Comparison of ENCODE assay signal across 29 cellular contexts in genomic region chr14:25788252-25788651, GRCh38.
"Had no signal": no experiment of that assay in that cellular context is flagged by ENCODE, and none has a peak within 500 bp of the region (broad histone marks: within the 10 kb centered on the region; RNA-seq: fewer than 3 reads in every experiment).

No MANE protein-coding gene starts in this region.

- DNase-seq: stimulated activated CD4-positive, alpha-beta T cell treated with anti-CD3 and anti-CD28 coated beads, Interleukin-2, amount 100 ng/mL, for 48 hours; stimulated activated CD4-positive, alpha-beta T cell treated with anti-CD3 and anti-CD28 coated beads, Interleukin-4, amount 100 ng/mL, for 1 hour; stimulated activated CD4-positive, alpha-beta T cell treated with anti-CD3 and anti-CD28 coated beads, Interleukin-4, amount 100 ng/mL, for 24 hours; stimulated activated CD4-positive, alpha-beta T cell treated with anti-CD3 and anti-CD28 coated beads, Interleukin-4, amount 100 ng/mL, for 4 hours; stimulated activated CD8-positive, alpha-beta memory T cell treated with anti-CD3 and anti-CD28 coated beads, Interleukin-4, amount 100 ng/mL, for 48 hours; stimulated activated naive B cell treated with anti-CD40 and anti-IgM and Interleukin-4, amounts not matched to agents 10 μg/mL and 1 μg/mL and 100 μg/mL, for 72 hours; stimulated activated naive CD4-positive, alpha-beta T cell; stimulated activated naive CD4-positive, alpha-beta T cell treated with Interleukin-2 at 50 U/mL for 16 hours; stimulated activated naive CD8-positive, alpha-beta T cell treated with anti-CD3 and anti-CD28 coated beads, Interleukin-15, amount 100 ng/mL, for 72 hours; stimulated activated naive CD8-positive, alpha-beta T cell treated with anti-CD3 and anti-CD28 coated beads, Interleukin-15, Interleukin-2, amounts not matched to agents 100 U/mL and 50 U/mL, for 24 hours; stomach; substantia nigra; testis; thyroid gland; tibial artery; transverse colon; trophoblast cell; upper lobe of left lung; upper lobe of right lung; uterus had no signal

- H3K4me3 Mint-ChIP-seq: stimulated activated effector memory CD8-positive, alpha-beta T cell treated with anti-CD3 and anti-CD28 coated beads, Interleukin-12 subunit alpha, Interleukin-12 subunit beta, amount 100 ng/mL, for 72 hours; stimulated activated memory B cell treated with anti-CD40 and anti-IgM and Interleukin-4, amounts not matched to agents 10 μg/mL and 1 μg/mL and 100 μg/mL, for 72 hours; stimulated activated naive B cell treated with anti-CD40 and anti-IgM and Interleukin-4, amounts not matched to agents 10 μg/mL and 1 μg/mL and 100 μg/mL, for 72 hours; stimulated activated naive CD8-positive, alpha-beta T cell treated with anti-CD3 and anti-CD28 coated beads, Interleukin-15, amount 100 ng/mL, for 72 hours; stimulated activated naive CD8-positive, alpha-beta T cell treated with anti-CD3 and anti-CD28 coated beads, Interleukin-15, Interleukin-2, amounts not matched to agents 100 ng/mL and 50 ng/mL, for 24 hours; type B pancreatic cell had no signal

- H3K27ac ChIP-seq: stomach, suprapubic skin, testis, thoracic aorta, thyroid gland, tibial artery, tibial nerve, transverse colon, upper lobe of left lung, upper lobe of right lung, uterus, vagina had no signal

- H3K9me3 ChIP-seq: testis, thoracic aorta, thyroid gland, tibial artery, upper lobe of left lung, upper lobe of right lung, uterus, vagina had no signal

- H3K27me3 Mint-ChIP-seq: stimulated activated memory B cell treated with anti-CD40 and anti-IgM and Interleukin-4, amounts not matched to agents 10 μg/mL and 1 μg/mL and 100 μg/mL, for 72 hours; stimulated activated naive B cell treated with anti-CD40 and anti-IgM and Interleukin-4, amounts not matched to agents 10 μg/mL and 1 μg/mL and 100 μg/mL, for 72 hours; stimulated activated naive CD8-positive, alpha-beta T cell treated with anti-CD3 and anti-CD28 coated beads, Interleukin-15, amount 100 ng/mL, for 72 hours; stimulated activated naive CD8-positive, alpha-beta T cell treated with anti-CD3 and anti-CD28 coated beads, Interleukin-15, Interleukin-2, amounts not matched to agents 100 ng/mL and 50 ng/mL, for 24 hours; type B pancreatic cell had no signal

- ATAC-seq: stimulated activated effector memory CD8-positive, alpha-beta T cell treated with anti-CD3 and anti-CD28 coated beads, Interleukin-12 subunit alpha, Interleukin-12 subunit beta, amount 100 ng/mL, for 72 hours; stimulated activated memory B cell treated with anti-CD40 and anti-IgM and Interleukin-4, amounts not matched to agents 10 μg/mL and 1 μg/mL and 100 μg/mL, for 72 hours; stimulated activated naive B cell treated with anti-CD40 and anti-IgM and Interleukin-4, amounts not matched to agents 10 μg/mL and 1 μg/mL and 100 μg/mL, for 72 hours; stimulated activated naive CD8-positive, alpha-beta T cell treated with anti-CD3 and anti-CD28 coated beads, Interleukin-15, amount 100 ng/mL, for 72 hours; stimulated activated naive CD8-positive, alpha-beta T cell treated with anti-CD3 and anti-CD28 coated beads, Interleukin-15, Interleukin-2, amounts not matched to agents 100 U/mL and 50 U/mL, for 24 hours; upper lobe of right lung had no signal

- H3K36me3 ChIP-seq: stomach, suprapubic skin, thoracic aorta, thyroid gland, tibial artery, tibial nerve, transverse colon, upper lobe of left lung, upper lobe of right lung, uterus, vagina had no signal

- FAIRE-seq: urothelium cell line had no signal

- H3K27ac Mint-ChIP-seq: stimulated activated effector memory CD8-positive, alpha-beta T cell treated with anti-CD3 and anti-CD28 coated beads, Interleukin-12 subunit alpha, Interleukin-12 subunit beta, amount 100 ng/mL, for 72 hours; stimulated activated memory B cell treated with anti-CD40 and anti-IgM and Interleukin-4, amounts not matched to agents 10 μg/mL and 1 μg/mL and 100 μg/mL, for 72 hours; stimulated activated naive B cell treated with anti-CD40 and anti-IgM and Interleukin-4, amounts not matched to agents 10 μg/mL and 1 μg/mL and 100 μg/mL, for 72 hours; stimulated activated naive CD8-positive, alpha-beta T cell treated with anti-CD3 and anti-CD28 coated beads, Interleukin-15, amount 100 ng/mL, for 72 hours; stimulated activated naive CD8-positive, alpha-beta T cell treated with anti-CD3 and anti-CD28 coated beads, Interleukin-15, Interleukin-2, amounts not matched to agents 100 ng/mL and 50 ng/mL, for 24 hours; type B pancreatic cell had no signal

- H3K4me1 Mint-ChIP-seq: stimulated activated effector memory CD8-positive, alpha-beta T cell treated with anti-CD3 and anti-CD28 coated beads, Interleukin-12 subunit alpha, Interleukin-12 subunit beta, amount 100 ng/mL, for 72 hours; stimulated activated memory B cell treated with anti-CD40 and anti-IgM and Interleukin-4, amounts not matched to agents 10 μg/mL and 1 μg/mL and 100 μg/mL, for 72 hours; stimulated activated naive B cell treated with anti-CD40 and anti-IgM and Interleukin-4, amounts not matched to agents 10 μg/mL and 1 μg/mL and 100 μg/mL, for 72 hours; stimulated activated naive CD8-positive, alpha-beta T cell treated with anti-CD3 and anti-CD28 coated beads, Interleukin-15, amount 100 ng/mL, for 72 hours had no signal

- H3K4me3 ChIP-seq: stomach, suprapubic skin, testis, thoracic aorta, thyroid gland, tibial artery, tibial nerve, transverse colon, upper lobe of left lung, upper lobe of right lung, uterus, vagina had no signal

- H3K36me3 Mint-ChIP-seq: stimulated activated effector memory CD8-positive, alpha-beta T cell treated with anti-CD3 and anti-CD28 coated beads, Interleukin-12 subunit alpha, Interleukin-12 subunit beta, amount 100 ng/mL, for 72 hours; stimulated activated memory B cell treated with anti-CD40 and anti-IgM and Interleukin-4, amounts not matched to agents 10 μg/mL and 1 μg/mL and 100 μg/mL, for 72 hours; stimulated activated naive B cell treated with anti-CD40 and anti-IgM and Interleukin-4, amounts not matched to agents 10 μg/mL and 1 μg/mL and 100 μg/mL, for 72 hours; type B pancreatic cell had no signal

- H3K4me1 ChIP-seq: stomach, suprapubic skin, testis, thyroid gland, tibial artery, tibial nerve, transverse colon, upper lobe of left lung, upper lobe of right lung, uterus, vagina had no signal

- H3K27me3 ChIP-seq: stomach, suprapubic skin, testis, thyroid gland, tibial artery, tibial nerve, transverse colon, upper lobe of left lung, upper lobe of right lung, uterus, vagina had no signal
